18 cellular contexts compared by ENCODE assay signal in the genomic region with DNA sequence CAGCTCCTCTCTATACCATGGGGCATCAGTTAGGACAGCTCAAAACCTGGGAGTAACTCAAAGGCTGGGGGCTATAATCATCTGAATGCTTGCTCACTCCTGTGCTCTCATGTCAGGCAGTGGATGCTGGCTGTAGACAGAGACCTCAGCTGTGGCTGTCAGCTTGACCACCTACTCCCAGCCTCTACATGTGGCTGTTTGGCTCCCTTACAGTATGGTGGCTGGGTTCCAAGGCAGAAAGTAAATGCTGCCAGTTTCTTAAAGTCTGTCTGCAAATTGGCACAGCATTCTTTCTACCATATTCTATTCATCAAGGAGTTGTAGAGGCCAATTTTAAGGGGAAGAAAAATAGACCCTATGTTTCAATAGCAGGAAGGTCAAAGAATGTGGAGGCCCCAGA.
DNase-seq lines count a peak whose midpoint lies in the region; ATAC-seq and TF ChIP-seq lines count a peak whose summit lies in the region.
"Had no signal": no experiment of that assay in that cellular context is flagged by ENCODE, and none has a peak within 500 bp of the region (broad histone marks: within the 10 kb centered on the region; RNA-seq: fewer than 3 reads in every experiment).

No MANE protein-coding gene starts in this region.

- no peak overlapping the region for H3K4me3 ChIP-seq in AG10803 (ENCODE audit: low read length)
- no peak overlapping the region for H3K4me3 ChIP-seq in MG63
- H3K4me3 ChIP-seq: gastrocnemius medialis, vagina had no signal

- peak overlapping the region; percentile 26 for H3K27ac ChIP-seq in cingulate gyrus (ENCODE audit: low read depth, low read length)
- H3K27ac ChIP-seq: gastrocnemius medialis, vagina had no signal

- ATAC-seq in GM21447 (IDR thresholded peaks at IDR 0.05; ENCODE audit: unreplicated experiment), result no peak
- ATAC-seq: activated CD8-positive, alpha-beta T cell treated with anti-CD3 and anti-CD28 coated beads, Interleukin-2, amount 10 ng/mL, durations not matched to agents 7 days and 5 days; gastrocnemius medialis; HCT116; HepG2; left ventricle myocardium superior had no signal

- H3K9me3 ChIP-seq in MG63, result no peaks in the 10 kb centered on the region
- H3K9me3 ChIP-seq: Caco-2, gastrocnemius medialis, vagina had no signal

- H3K27me3 ChIP-seq in MG63, result no peaks in the 10 kb centered on the region
- H3K27me3 ChIP-seq: gastrocnemius medialis, vagina had no signal

- TF ChIP-seq CTCF in AG10803 (conservative IDR thresholded peaks at IDR 0.05; ENCODE audit: low read length), result no peak

- H3K36me3 ChIP-seq in MG63, result no peaks in the 10 kb centered on the region
- H3K36me3 ChIP-seq: gastrocnemius medialis, vagina had no signal

- DNase-seq in AG10803 (ENCODE audit: low read depth) (peak; percentile 82), MG63 (peak; percentile 48), occipital lobe (lab: John Stamatoyannopoulos, UW) (peak; percentile 11), NCI-H2081 treated with DMSO at 0.1 percent for 48 hours (lab: John Stamatoyannopoulos, UW) (no peak), DMS79 (lab: John Stamatoyannopoulos, UW) (no peak)
- DNase-seq in stimulated activated CD4-positive, alpha-beta T cell treated with anti-CD3 and anti-CD28 coated beads, Interleukin-2, amount 100 ng/mL, for 48 hours, result no peak
- DNase-seq: activated CD8-positive, alpha-beta T cell treated with anti-CD3 and anti-CD28 coated beads, Interleukin-2, amount 10 ng/mL, durations not matched to agents 7 days and 5 days; Caco-2; endodermal cell; gastrocnemius medialis; left ventricle myocardium superior; NCI-H2081; NCI-H526 treated with DMSO at 0.1 percent for 48 hours had no signal

Comparison
In these comparisons a context has a peak if more than half of its experiments do, and no peak if none do; other contexts are left out.
1. DNase-seq: peak in AG10803 (single experiment), MG63 (single experiment) and occipital lobe (single experiment); none in NCI-H2081 treated with DMSO at 0.1 percent for 48 hours (single experiment), stimulated activated CD4-positive, alpha-beta T cell treated with anti-CD3 and anti-CD28 coated beads, Interleukin-2, amount 100 ng/mL, for 48 hours (0 of 2) and DMS79 (single experiment).